Comparison of ENCODE assay signal across 20 cellular contexts in genomic region chr14:64049616-64050381, GRCh38.
DNase-seq lines count a peak whose midpoint lies in the region; ATAC-seq and TF ChIP-seq lines count a peak whose summit lies in the region.
"Had no signal": no experiment of that assay in that cellular context is flagged by ENCODE, and none has a peak within 500 bp of the region (broad histone marks: within the 10 kb centered on the region; RNA-seq: fewer than 3 reads in every experiment).

No MANE protein-coding gene starts in this region.

- in situ Hi-C loops in SK-MEL-5 (cut with HindIII; ENCODE audit: low pct_unique_long_range_greater_than_20kb, low sequenced_read_pairs), result no loop called here

- H3K27ac ChIP-seq in HEK293 (ENCODE audit: extremely low read depth, low read depth, low read length), result no peak overlapping the region
- H3K27ac ChIP-seq in right atrium auricular region, result no peak overlapping the region
- H3K27ac ChIP-seq: BLaER1 had no signal

- no peaks in the 10 kb centered on the region for H3K27me3 Mint-ChIP-seq in osteocyte (ENCODE audit: unreplicated experiment)
- H3K27me3 Mint-ChIP-seq: CD4-positive, alpha-beta memory T cell; CD4-positive, CD25-positive, alpha-beta regulatory T cell; CD8-positive, alpha-beta memory T cell had no signal

- TF ChIP-seq CTCF in HEK293 (tag by site-specific recombination; IDR thresholded peaks at IDR 0.05) (no peak), osteocyte (IDR thresholded peaks at IDR 0.05) (no peak), right atrium auricular region (IDR thresholded peaks at IDR 0.05) (no peak)

- H3K4me1 ChIP-seq in HEK293 (ENCODE audit: control insufficient read depth, insufficient read depth, low read length) (no peaks in the 10 kb centered on the region), right atrium auricular region (no peaks in the 10 kb centered on the region)
- H3K4me1 ChIP-seq: BE2C, BLaER1, Caco-2 had no signal

- DNase-seq in SK-MEL-5 (ENCODE audit: low read depth, low spot score) (peak; percentile 83), osteocyte (ENCODE audit: extremely low spot score, unreplicated experiment) (no peak), right atrium auricular region (ENCODE audit: low spot score) (no peak), epidermal melanocyte (ENCODE audit: insufficient read length, low spot score) (no peak)
- no peak for DNase-seq in activated CD8-positive, alpha-beta memory T cell treated with anti-CD3 and anti-CD28 coated beads for 24 hours
- DNase-seq: 8988T; ACHN; BE2C; C1 segment of cervical spinal cord; Caco-2; Calu3; CD4-positive, alpha-beta memory T cell; CD4-positive, CD25-positive, alpha-beta regulatory T cell; CD8-positive, alpha-beta memory T cell; DMS79 treated with DMSO at 0.1 percent for 48 hours; GF-D8 had no signal

- no peaks in the 10 kb centered on the region for H3K9me3 ChIP-seq in HEK293 (ENCODE audit: control insufficient read depth, insufficient read depth, low read depth, low read length)
- H3K9me3 ChIP-seq in right atrium auricular region, result no peaks in the 10 kb centered on the region
- H3K9me3 ChIP-seq: BE2C, BLaER1, Caco-2 had no signal

- peaks cover 14 to 25% of the 10 kb centered on the region in 2 experiments for H3K36me3 ChIP-seq in HEK293 (ENCODE audit: control insufficient read depth in 2 of 2, insufficient read depth in 1 of 2, low read length in 2 of 2)
- H3K36me3 ChIP-seq in right atrium auricular region, result peaks cover 23% of the 10 kb centered on the region

- H3K4me3 ChIP-seq in HEK293 (ENCODE audit: low read depth, low read length) (no peak overlapping the region), right atrium auricular region (no peak overlapping the region)
- H3K4me3 ChIP-seq: BLaER1 had no signal

- H3K9me3 Mint-ChIP-seq in osteocyte (ENCODE audit: unreplicated experiment), result no peaks in the 10 kb centered on the region
- H3K9me3 Mint-ChIP-seq: CD4-positive, CD25-positive, alpha-beta regulatory T cell; CD8-positive, alpha-beta memory T cell had no signal

- peak overlapping the region; percentile 10 for H3K27ac Mint-ChIP-seq in osteocyte (ENCODE audit: unreplicated experiment)
- H3K27ac Mint-ChIP-seq: CD4-positive, CD25-positive, alpha-beta regulatory T cell had no signal

- peak overlapping the region; percentile 5 for H3K4me3 Mint-ChIP-seq in osteocyte (ENCODE audit: unreplicated experiment)
- H3K4me3 Mint-ChIP-seq: CD14-positive monocyte; CD4-positive, alpha-beta memory T cell; CD8-positive, alpha-beta memory T cell had no signal

- POLR2A ChIA-PET in HEK293 (lab: Yijun Ruan, JAX), result no interaction called here

- peaks cover 12% of the 10 kb centered on the region for H3K4me1 Mint-ChIP-seq in osteocyte (ENCODE audit: unreplicated experiment)
- H3K4me1 Mint-ChIP-seq: CD14-positive monocyte had no signal

- CTCF ChIA-PET in HEK293 (lab: Yijun Ruan, JAX), result no interaction called here

- no peaks in the 10 kb centered on the region for H3K27me3 ChIP-seq in right atrium auricular region
- H3K27me3 ChIP-seq: BE2C, BLaER1 had no signal

- no peak for ATAC-seq in HG02870 (IDR thresholded peaks at IDR 0.05; ENCODE audit: unreplicated experiment)

- peaks cover 30% of the 10 kb centered on the region for H3K36me3 Mint-ChIP-seq in osteocyte (ENCODE audit: unreplicated experiment)

TF ChIP-seq in HEK293, 187 proteins besides CTCF, POLR2A, EP300 and RAD21:
- no peak for TF ChIP-seq ZFP37 (tag by site-specific recombination; IDR thresholded peaks at IDR 0.05)
- TF ChIP-seq ZNF510 (tag by site-specific recombination; IDR thresholded peaks at IDR 0.05; ENCODE audit: insufficient replicate concordance), result peak; percentile 92
